8 cellular contexts compared by ENCODE assay signal in genomic region chr3:42501681-42502428, GRCh38. TPM values are rescaled to one million over a fixed set of nuclear protein-coding genes. Genes with fewer than 3 reads are reported as not detected.
DNase-seq lines count a peak whose midpoint lies in the region; ATAC-seq, FAIRE-seq and TF ChIP-seq lines count a peak whose summit lies in the region.

No MANE protein-coding gene starts in this region.

- H3K4me3 Mint-ChIP-seq in chondrocyte (ENCODE audit: unreplicated experiment): peak overlapping the region; percentile 71

- H3K9me3 Mint-ChIP-seq in chondrocyte (ENCODE audit: low read depth): no peaks in the 10 kb centered on the region

- H3K4me3 ChIP-seq in AG10803 (ENCODE audit: low read length) (no peak overlapping the region), HepG2 (replicated peaks in 1 of 3; ENCODE audit: insufficient read depth in 1 of 3, low read depth in 2 of 3, low read length in 3 of 3) (peak overlapping the region; percentile 46 to 69 (median 49))

- TF ChIP-seq EP300 in HepG2 (IDR thresholded peaks at IDR 0.05; ENCODE audit: low read depth in 2 of 2, low read length in 2 of 2): no peak
- no peak for TF ChIP-seq EP300 in HepG2 (CRISPR knock-in tag; IDR thresholded peaks at IDR 0.05; ENCODE audit: borderline replicate concordance)

- H3K27ac Mint-ChIP-seq in chondrocyte (ENCODE audit: unreplicated experiment): no peak overlapping the region

- in situ Hi-C loops in KBM-7 (cut with MboI; ENCODE audit: low pct_unique_long_range_greater_than_20kb, low sequenced_read_pairs): no loop called here
- in situ Hi-C loops in HepG2 (cut with HindIII; ENCODE audit: extremely low pct_ligation_motif_present, low pct_unique_long_range_greater_than_20kb): no loop called here

- intact Hi-C loops in HepG2 (cut with micrococcal nuclease; ENCODE audit: unreplicated experiment): loop anchor here (5.0 kb wide), 1 partner anchor 40 kb away; no protein-coding TSS in a partner anchor

- TF ChIP-seq RAD21 in HepG2 (CRISPR knock-in tag; IDR thresholded peaks at IDR 0.05): peak; percentile 80

- peaks cover 26% of the 10 kb centered on the region for H3K27me3 Mint-ChIP-seq in chondrocyte (ENCODE audit: low read depth)

- FAIRE-seq in HepG2 (lab: Jason Lieb, UNC): no peak

- H3K9me3 ChIP-seq in HepG2 (ENCODE audit: low read length): no peaks in the 10 kb centered on the region

- CTCF ChIA-PET in HepG2 (lab: Yijun Ruan, JAX; ENCODE audit: low intra/inter-chr PET ratio, low total read pairs): interaction anchor here (0.6 to 1.9 kb wide), 2 partner anchors 45 to 70 kb away, joined by 3 to 6 read pairs; no protein-coding TSS in a partner anchor

- no peak overlapping the region for H3K9ac ChIP-seq in HepG2 (ENCODE audit: insufficient read depth, low read depth, low read length)

- no peak overlapping the region for H2AFZ ChIP-seq in HepG2 (ENCODE audit: low read length)

- no TSS peak for BruUV-seq in HepG2 (replicated peaks; lab: Mats Ljungman, UMichigan)

- DNase-seq in AG10803 (ENCODE audit: low read depth): no peak
- DNase-seq in GM19240 (ENCODE audit: insufficient read length, low spot score): peak; percentile 43
- peak; percentile 74 for DNase-seq in KBM-7
- peak; percentile 92 for DNase-seq in chondrocyte (ENCODE audit: low spot score)
- peak; percentile 22 for DNase-seq in HepG2 (ENCODE audit: low spot score)
- peak; percentile 66 for DNase-seq in stimulated activated CD4-positive, alpha-beta T cell treated with anti-CD3 and anti-CD28 coated beads, Interleukin-4, amount 100 ng/mL, for 24 hours

- no peaks in the 10 kb centered on the region for H3K36me3 Mint-ChIP-seq in chondrocyte (ENCODE audit: low read depth)

- H3K79me2 ChIP-seq in HepG2 (ENCODE audit: insufficient read depth, low read length): no peaks in the 10 kb centered on the region

- no peaks in the 10 kb centered on the region for H4K20me1 ChIP-seq in HepG2 (ENCODE audit: insufficient read depth, low read length)

- peak overlapping the region; percentile 84 for H3K4me2 ChIP-seq in HepG2 (ENCODE audit: low read depth, low read length)

- TF ChIP-seq CTCF in AG10803 (conservative IDR thresholded peaks at IDR 0.05; ENCODE audit: low read length): peak; percentile 34
- peak; percentile 77 for TF ChIP-seq CTCF in chondrocyte (IDR thresholded peaks at IDR 0.05)
- peak; percentile 85 for TF ChIP-seq CTCF in HepG2 (CRISPR knock-in tag; IDR thresholded peaks at IDR 0.05)

- peaks cover 10 to 60% of the 10 kb centered on the region in 2 experiments; a peak in 4 of 5 replicates for H3K27me3 ChIP-seq in HepG2 (ENCODE audit: control insufficient read depth in 1 of 2, insufficient read depth in 2 of 2, low read length in 2 of 2)

- POLR2A ChIA-PET in HepG2 (lab: Yijun Ruan, JAX): no interaction called here

- H3K36me3 ChIP-seq in HepG2 (replicated peaks in 1 of 2; ENCODE audit: control insufficient read depth in 1 of 2, insufficient read depth in 2 of 2, low read length in 2 of 2): no peaks in the 10 kb centered on the region

- no peak overlapping the region for H3K27ac ChIP-seq in HepG2 (ENCODE audit: extremely low read length, insufficient read depth, low read length)

- peaks cover 29% of the 10 kb centered on the region for H3K4me1 Mint-ChIP-seq in chondrocyte (ENCODE audit: low read depth)

- WGBS in HepG2 (ENCODE audit: low lambda C conversion rate): 11% methylated on average over 20 of the region's 46 CpGs

- TF ChIP-seq POLR2A in HepG2 (IDR thresholded peaks at IDR 0.05; ENCODE audit: insufficient read depth in 1 of 2, low read depth in 2 of 2, low read length in 2 of 2): no peak

- peaks cover 18% of the 10 kb centered on the region for H3K4me1 ChIP-seq in HepG2 (ENCODE audit: insufficient read depth, low read length)

- ATAC-seq in activated CD4-positive, CD25-positive, alpha-beta regulatory T cell treated with anti-CD3 and anti-CD28 coated beads, Interleukin-2, amount 50 U/mL, for 24 hours: peak; percentile 46 to 47
- ATAC-seq in HepG2 (peak; percentile 79), GM18519 (IDR thresholded peaks at IDR 0.05; ENCODE audit: low FRiP score, unreplicated experiment) (no peak)

TF ChIP-seq in HepG2, 621 proteins besides CTCF, POLR2A, EP300 and RAD21 (continues in another document):
- no peak for TF ChIP-seq MEIS2 (CRISPR knock-in tag; IDR thresholded peaks at IDR 0.05)
- TF ChIP-seq RXRA (CRISPR knock-in tag; IDR thresholded peaks at IDR 0.05): 0 out of 2 replicates have a peak, but pooled peaks have one; percentile 55
- no peak for TF ChIP-seq ZNF18 (CRISPR knock-in tag; IDR thresholded peaks at IDR 0.05; ENCODE audit: insufficient replicate concordance)
- TF ChIP-seq CAMTA2 (CRISPR knock-in tag; IDR thresholded peaks at IDR 0.05; ENCODE audit: borderline replicate concordance): 0 out of 2 replicates have a peak, but pooled peaks have one; percentile 54
- peak; percentile 57; the same call in 1 of the 2 replicates for TF ChIP-seq HNF1B (CRISPR knock-in tag; IDR thresholded peaks at IDR 0.05)
- 0 out of 2 replicates have a peak, but pooled peaks have one; percentile 21 for TF ChIP-seq PHF8 (CRISPR knock-in tag; IDR thresholded peaks at IDR 0.05)
- TF ChIP-seq RFXANK (CRISPR knock-in tag; IDR thresholded peaks at IDR 0.05): no peak
- peak; percentile 25; the same call in 1 of the 2 replicates for TF ChIP-seq ZNF572 (CRISPR knock-in tag; IDR thresholded peaks at IDR 0.05)
- peak; percentile 72; the same call in 1 of the 2 replicates for TF ChIP-seq ZFP91 (CRISPR knock-in tag; IDR thresholded peaks at IDR 0.05; ENCODE audit: borderline replicate concordance)
- no peak for TF ChIP-seq KLF13 (CRISPR knock-in tag; IDR thresholded peaks at IDR 0.05)
- 0 out of 2 replicates have a peak, but pooled peaks have one; percentile 24 for TF ChIP-seq HNRNPL (IDR thresholded peaks at IDR 0.05; ENCODE audit: low read depth, low read length)

RNA-seq across cellular contexts. Expression of gene VIPR1, which starts 0.6 kb away (rescaled TPM):
- total RNA-seq in chondrocyte: 5.8 to 17.0 TPM (median 6.1 TPM) in 3 replicates
- total RNA-seq in HepG2 (2016; rRNA removed; fragmentation: Illumina TruSeq; extraction: Trizol): 0.04 TPM in 1 of 2 replicates, not detected in the other
- total RNA-seq in HepG2 (2016; cell fraction: cytosol; rRNA removed; fragmentation: Illumina TruSeq; extraction: Trizol; ENCODE audit: low read depth): not detected in 2 replicates
- total RNA-seq in HepG2 (2016; cell fraction: insoluble cytoplasmic fraction; rRNA removed; fragmentation: Illumina TruSeq; extraction: Trizol): 0.19 TPM in 1 of 2 replicates, not detected in the other
- total RNA-seq in HepG2 (2016; cell fraction: membrane; rRNA removed; fragmentation: Illumina TruSeq; extraction: Trizol): 0.12 TPM in 1 of 2 replicates, not detected in the other
- not detected in 2 replicates for total RNA-seq in HepG2 (2016; cell fraction: nucleus; rRNA removed; fragmentation: Illumina TruSeq; extraction: Trizol)
- 0.07 and 0.11 TPM in 2 replicates for polyA plus RNA-seq in HepG2 (2011; rRNA removed)
- 0.04 TPM in 2 replicates for polyA plus RNA-seq in HepG2 (2011; cell fraction: cytosol; rRNA removed)
- 0.27 and 0.29 TPM in 2 replicates for polyA plus RNA-seq in HepG2 (2011; cell fraction: nucleus; rRNA removed)
- polyA plus RNA-seq in HepG2 (2012): 0.30 TPM in 1 of 2 replicates, not detected in the other
- 0.03 TPM in 1 of 2 replicates, not detected in the other for polyA plus RNA-seq in HepG2 (2016; cell fraction: cytosol; fragmentation: Illumina TruSeq; extraction: Trizol; ENCODE audit: low read depth)
- not detected in 2 replicates for polyA plus RNA-seq in HepG2 (2016; cell fraction: insoluble cytoplasmic fraction; fragmentation: Illumina TruSeq; extraction: Trizol; ENCODE audit: low read depth)
- not detected in 2 replicates for polyA plus RNA-seq in HepG2 (2016; cell fraction: membrane; fragmentation: Illumina TruSeq; extraction: Trizol; ENCODE audit: low read depth)
- not detected in 2 replicates for polyA plus RNA-seq in HepG2 (2016; cell fraction: nucleus; fragmentation: Illumina TruSeq; extraction: Trizol; ENCODE audit: insufficient read depth, low read depth)
- polyA minus RNA-seq in HepG2 (2011; rRNA and poly(A)+ RNA removed; ENCODE audit: low replicate concordance): 0.86 TPM in 1 of 2 replicates, not detected in the other
- polyA minus RNA-seq in HepG2 (2011; cell fraction: cytosol; rRNA and poly(A)+ RNA removed): not detected in 2 replicates
- 0.12 TPM in 1 of 2 replicates, not detected in the other for polyA minus RNA-seq in HepG2 (2011; cell fraction: nucleus; rRNA and poly(A)+ RNA removed)

Comparison
In these comparisons a context has a peak if more than half of its experiments do, and no peak if none do; other contexts are left out.
1. CTCF ChIP-seq: peak in every context shown above with its lines; median percentile 85 in HepG2; 77 in chondrocyte; 34 in AG10803.